11 cellular contexts compared by ENCODE assay signal in genomic region chr11:128448981-128449713, GRCh38.
A peak's percentile ranks its signal among the peaks of the same experiment; 100 is the strongest.
DNase-seq lines count a peak whose midpoint lies in the region; ATAC-seq and TF ChIP-seq lines count a peak whose summit lies in the region.
"Had no signal": no experiment of that assay in that cellular context is flagged by ENCODE, and none has a peak within 500 bp of the region (broad histone marks: within the 10 kb centered on the region; RNA-seq: fewer than 3 reads in every experiment).

No MANE protein-coding gene starts in this region.

- H3K4me3 Mint-ChIP-seq in activated CD4-positive, alpha-beta T cell treated with anti-CD3 and anti-CD28 coated beads, Interleukin-2, amount 10 ng/mL, durations not matched to agents 24 days and 14 days: no peak overlapping the region
- H3K4me3 Mint-ChIP-seq in endodermal cell: no peak overlapping the region
- H3K4me3 Mint-ChIP-seq in stimulated activated naive B cell treated with anti-CD40 and anti-IgM and Interleukin-4, amounts not matched to agents 10 μg/mL and 1 μg/mL and 100 μg/mL, for 72 hours: no peak overlapping the region
- H3K4me3 Mint-ChIP-seq: activated B cell treated with CpG ODN at 0.5 μM for 24 hours had no signal

- 91 to 95% methylated on average over 2 to 3 of the region's 3 CpGs for WGBS in endodermal cell (ENCODE audit: insufficient coverage in 1 of 2, insufficient read length in 1 of 2), 2 experiments

- H3K4me1 Mint-ChIP-seq in activated CD4-positive, alpha-beta T cell treated with anti-CD3 and anti-CD28 coated beads, Interleukin-2, amount 10 ng/mL, durations not matched to agents 24 days and 14 days: peaks cover 37% of the 10 kb centered on the region
- H3K4me1 Mint-ChIP-seq in endodermal cell: no peaks in the 10 kb centered on the region
- H3K4me1 Mint-ChIP-seq in stimulated activated naive B cell treated with anti-CD40 and anti-IgM and Interleukin-4, amounts not matched to agents 10 μg/mL and 1 μg/mL and 100 μg/mL, for 72 hours: peaks cover 34 to 69% of the 10 kb centered on the region in 2 donors

- TF ChIP-seq CTCF in RWPE1 (conservative IDR thresholded peaks at IDR 0.05; ENCODE audit: low read depth): no peak
- TF ChIP-seq CTCF in endodermal cell (conservative IDR thresholded peaks at IDR 0.05): no peak

- no peaks in the 10 kb centered on the region for H3K27me3 ChIP-seq in endodermal cell (ENCODE audit: control insufficient read depth, insufficient read depth, low read length, poor library complexity, severe bottlenecking)

- H3K4me3 ChIP-seq in endodermal cell (ENCODE audit: low read length): no peak overlapping the region
- H3K4me3 ChIP-seq: mucosa of descending colon had no signal

- POLR2A ChIA-PET in RWPE1 (lab: Yijun Ruan, JAX; ENCODE audit: low non-redundant PET): no interaction called here

- no peak for ATAC-seq in stimulated activated naive B cell treated with anti-CD40 and anti-IgM and Interleukin-4, amounts not matched to agents 10 μg/mL and 1 μg/mL and 100 μg/mL, for 72 hours (replicated peaks)
- ATAC-seq in GM19328 (IDR thresholded peaks at IDR 0.05; ENCODE audit: unreplicated experiment) (no peak), GM18907 (IDR thresholded peaks at IDR 0.05; ENCODE audit: unreplicated experiment) (no peak)

- H3K9me3 Mint-ChIP-seq in activated CD4-positive, alpha-beta T cell treated with anti-CD3 and anti-CD28 coated beads, Interleukin-2, amount 10 ng/mL, durations not matched to agents 24 days and 14 days: peaks cover 4% of the 10 kb centered on the region
- peaks cover 18% of the 10 kb centered on the region for H3K9me3 Mint-ChIP-seq in endodermal cell
- peaks cover 3 to 4% of the 10 kb centered on the region in 2 donors for H3K9me3 Mint-ChIP-seq in stimulated activated naive B cell treated with anti-CD40 and anti-IgM and Interleukin-4, amounts not matched to agents 10 μg/mL and 1 μg/mL and 100 μg/mL, for 72 hours
- H3K9me3 Mint-ChIP-seq: activated B cell treated with CpG ODN at 0.5 μM for 24 hours had no signal

- peak overlapping the region; percentile 49; the same call in 1 of the 2 replicates for H3K27ac ChIP-seq in RWPE1
- H3K27ac ChIP-seq in endodermal cell (ENCODE audit: low read depth, low read length): no peak overlapping the region

- H3K9ac ChIP-seq in endodermal cell (ENCODE audit: extremely low read depth, low read length, poor library complexity, severe bottlenecking): no peak overlapping the region

- no peaks in the 10 kb centered on the region for H3K9me3 ChIP-seq in endodermal cell (ENCODE audit: control insufficient read depth, low read length)

- no peaks in the 10 kb centered on the region for H3K36me3 ChIP-seq in endodermal cell (ENCODE audit: control insufficient read depth, insufficient read depth, low read length)

- CTCF ChIA-PET in RWPE1 (lab: Yijun Ruan, JAX): interaction anchor here (0.6 to 1.3 kb wide), 7 partner anchors 11 to 305 kb away, joined by 3 to 5 read pairs (median 3); no protein-coding TSS in a partner anchor

- H3K36me3 Mint-ChIP-seq in activated CD4-positive, alpha-beta T cell treated with anti-CD3 and anti-CD28 coated beads, Interleukin-2, amount 10 ng/mL, durations not matched to agents 24 days and 14 days (ENCODE audit: low read depth): peaks cover 23% of the 10 kb centered on the region
- H3K36me3 Mint-ChIP-seq in endodermal cell (ENCODE audit: low read depth): no peaks in the 10 kb centered on the region
- peaks cover 4 to 13% of the 10 kb centered on the region in 2 donors for H3K36me3 Mint-ChIP-seq in stimulated activated naive B cell treated with anti-CD40 and anti-IgM and Interleukin-4, amounts not matched to agents 10 μg/mL and 1 μg/mL and 100 μg/mL, for 72 hours

- DNase-seq in activated CD4-positive, alpha-beta T cell treated with anti-CD3 and anti-CD28 coated beads, Interleukin-2, amount 10 ng/mL, durations not matched to agents 24 days and 14 days: peak; percentile 59
- DNase-seq in activated CD4-positive, alpha-beta T cell treated with anti-CD3 and anti-CD28 coated beads for 1 hour: no peak
- DNase-seq in RWPE1 (ENCODE audit: low spot score): no peak
- DNase-seq in endodermal cell: no peak
- DNase-seq in stimulated activated naive B cell treated with anti-CD40 and anti-IgM and Interleukin-4, amounts not matched to agents 10 μg/mL and 1 μg/mL and 100 μg/mL, for 72 hours: no peak
- DNase-seq in Ammon's horn (ENCODE audit: low spot score): no peak
- DNase-seq: activated B cell treated with CpG ODN at 0.5 μM for 24 hours, SIG-M5 had no signal

- H3K4me1 ChIP-seq in endodermal cell (ENCODE audit: control insufficient read depth, insufficient read depth, low read length): no peaks in the 10 kb centered on the region

- H3K27me3 Mint-ChIP-seq in activated CD4-positive, alpha-beta T cell treated with anti-CD3 and anti-CD28 coated beads, Interleukin-2, amount 10 ng/mL, durations not matched to agents 24 days and 14 days: no peaks in the 10 kb centered on the region
- peaks cover 3% of the 10 kb centered on the region for H3K27me3 Mint-ChIP-seq in endodermal cell (ENCODE audit: insufficient read depth)
- no peaks in the 10 kb centered on the region for H3K27me3 Mint-ChIP-seq in stimulated activated naive B cell treated with anti-CD40 and anti-IgM and Interleukin-4, amounts not matched to agents 10 μg/mL and 1 μg/mL and 100 μg/mL, for 72 hours
- H3K27me3 Mint-ChIP-seq: activated B cell treated with CpG ODN at 0.5 μM for 24 hours had no signal

- peak overlapping the region; percentile 38 for H3K27ac Mint-ChIP-seq in activated CD4-positive, alpha-beta T cell treated with anti-CD3 and anti-CD28 coated beads, Interleukin-2, amount 10 ng/mL, durations not matched to agents 24 days and 14 days
- H3K27ac Mint-ChIP-seq in endodermal cell: peak overlapping the region; percentile 19
- peak overlapping the region; percentile 22 for H3K27ac Mint-ChIP-seq in stimulated activated naive B cell treated with anti-CD40 and anti-IgM and Interleukin-4, amounts not matched to agents 10 μg/mL and 1 μg/mL and 100 μg/mL, for 72 hours
- H3K27ac Mint-ChIP-seq: activated B cell treated with CpG ODN at 0.5 μM for 24 hours had no signal

- intact Hi-C loops in activated CD4-positive, alpha-beta T cell treated with anti-CD3 and anti-CD28 coated beads, Interleukin-2, amount 10 ng/mL, durations not matched to agents 24 days and 14 days (cut with micrococcal nuclease): no loop called here
